ENCODE assay signal across 22 cellular contexts in genomic region chr11:85923455-85923854, GRCh38.
"Had no signal": no experiment of that assay in that cellular context is flagged by ENCODE, and none has a peak within 500 bp of the region (broad histone marks: within the 10 kb centered on the region; RNA-seq: fewer than 3 reads in every experiment).

No MANE protein-coding gene starts in this region.

- H3K4me3 Mint-ChIP-seq: naive B cell; nephron; stimulated activated naive B cell treated with anti-CD40 and anti-IgM and Interleukin-4, amounts not matched to agents 10 μg/mL and 1 μg/mL and 100 μg/mL, for 72 hours; stimulated activated naive CD8-positive, alpha-beta T cell treated with anti-CD3 and anti-CD28 coated beads, Interleukin-15, amount 100 ng/mL, for 72 hours had no signal

- H3K4me1 Mint-ChIP-seq: naive B cell, nephron had no signal

- H3K36me3 ChIP-seq: esophagus squamous epithelium, gastroesophageal sphincter, pancreas, prostate gland, tibial nerve, upper lobe of right lung had no signal

- H3K9me3 ChIP-seq: esophagus squamous epithelium, gastroesophageal sphincter, pancreas, prostate gland, testis, tibial nerve, upper lobe of right lung had no signal

- H3K27ac Mint-ChIP-seq: naive B cell; nephron; stimulated activated naive B cell treated with anti-CD40 and anti-IgM and Interleukin-4, amounts not matched to agents 10 μg/mL and 1 μg/mL and 100 μg/mL, for 72 hours; stimulated activated naive CD8-positive, alpha-beta T cell treated with anti-CD3 and anti-CD28 coated beads, Interleukin-15, amount 100 ng/mL, for 72 hours had no signal

- DNase-seq: dermis blood vessel endothelial cell; esophagus squamous epithelium; foreskin fibroblast; glutamatergic neuron; left ventricle myocardium superior; mesenchymal stem cell; midbrain; naive B cell; occipital lobe; pancreas; retina; stimulated activated CD4-positive, alpha-beta T cell treated with anti-CD3 and anti-CD28 coated beads, Interleukin-2, amount 100 ng/mL, for 24 hours; stimulated activated CD4-positive, alpha-beta T cell treated with anti-CD3 and anti-CD28 coated beads, Interleukin-4, amount 100 ng/mL, for 4 hours; stimulated activated naive B cell treated with anti-CD40 and anti-IgM and Interleukin-4, amounts not matched to agents 10 μg/mL and 1 μg/mL and 100 μg/mL, for 72 hours; stimulated activated naive CD8-positive, alpha-beta T cell treated with anti-CD3 and anti-CD28 coated beads, Interleukin-15, amount 100 ng/mL, for 72 hours; testis; upper lobe of right lung had no signal

- H3K4me3 ChIP-seq: esophagus squamous epithelium, gastroesophageal sphincter, lung, pancreas, prostate gland, testis, tibial nerve, upper lobe of right lung had no signal

- H3K4me1 ChIP-seq: esophagus squamous epithelium, gastroesophageal sphincter, pancreas, prostate gland, testis, tibial nerve, upper lobe of right lung had no signal

- H3K27ac ChIP-seq: esophagus squamous epithelium, gastroesophageal sphincter, pancreas, prostate gland, testis, tibial nerve, upper lobe of right lung had no signal

- H3K27me3 ChIP-seq: pancreas, testis, tibial nerve, upper lobe of right lung had no signal

- H3K36me3 Mint-ChIP-seq: naive B cell had no signal
